27 cellular contexts compared by ENCODE assay signal in genomic region chr4:140697709-140698560, GRCh38. TPM values are rescaled to one million over a fixed set of nuclear protein-coding genes. Genes with fewer than 3 reads are reported as not detected.
A peak's percentile ranks its signal among the peaks of the same experiment; 100 is the strongest.
DNase-seq lines count a peak whose midpoint lies in the region; ATAC-seq and TF ChIP-seq lines count a peak whose summit lies in the region.
"Had no signal": no experiment of that assay in that cellular context is flagged by ENCODE, and none has a peak within 500 bp of the region (broad histone marks: within the 10 kb centered on the region; RNA-seq: fewer than 3 reads in every experiment).

No MANE protein-coding gene starts in this region.

- H2BK120ac ChIP-seq in mesendoderm (ENCODE audit: low read depth, low read length): no peak overlapping the region

- no peak overlapping the region for H2AFZ ChIP-seq in PC-3 (ENCODE audit: low read length)

- no peak overlapping the region for H3K23ac ChIP-seq in mesendoderm (ENCODE audit: low read length)

- peaks cover 33% of the 10 kb centered on the region for H3K36me3 Mint-ChIP-seq in MCF 10A (ENCODE audit: insufficient read depth, unreplicated experiment)
- H3K36me3 Mint-ChIP-seq: CD4-positive, alpha-beta memory T cell; naive thymus-derived CD8-positive, alpha-beta T cell had no signal

- H2BK5ac ChIP-seq in mesendoderm (ENCODE audit: low read length): no peak overlapping the region

- DNase-seq in breast epithelium (ENCODE audit: low spot score in 2 of 2) (no peak), MCF 10A (ENCODE audit: unreplicated experiment) (no peak), NOMO-1 (lab: John Stamatoyannopoulos, UW; ENCODE audit: unreplicated experiment in 2 of 2) (peak; percentile 36 to 46), mesendoderm (no peak), UCSD-AML1 (lab: John Stamatoyannopoulos, UW; ENCODE audit: unreplicated experiment) (no peak), PC-3 (no peak)
- DNase-seq in activated effector memory CD4-positive, alpha-beta T cell treated with anti-CD3 and anti-CD28 coated beads, Interleukin-2, amount 50 U/mL, for 16 hours: no peak
- no peak for DNase-seq in effector memory CD4-positive, alpha-beta T cell
- DNase-seq: ACHN; activated CD4-positive, alpha-beta T cell treated with anti-CD3 and anti-CD28 coated beads, Interleukin-2, amount 50 U/mL, for 4 hours; activated gamma-delta T cell; adrenal gland; CD4-positive, alpha-beta memory T cell; dermis blood vessel endothelial cell; DMS79 treated with DMSO at 0.1 percent for 48 hours; foreskin melanocyte; hippocampal formation; Kasumi-1; naive thymus-derived CD8-positive, alpha-beta T cell; NCI-H1436; NCI-H524 treated with DMSO at 0.1 percent for 48 hours; ovary; SJCRH30; stimulated activated CD4-positive, alpha-beta T cell treated with anti-CD3 and anti-CD28 coated beads, Interleukin-1b, Interleukin-23, amount 100 ng/mL, for 48 hours; stomach; WERI-Rb-1 had no signal

- no peak overlapping the region for H3K4ac ChIP-seq in mesendoderm (ENCODE audit: low read depth, low read length)

- no peak for ATAC-seq in PC-3
- ATAC-seq: naive thymus-derived CD8-positive, alpha-beta T cell; Panc1 had no signal

- H3K4me1 ChIP-seq in breast epithelium (peaks cover 0 to 13% of the 10 kb centered on the region in 2 donors), mesendoderm (ENCODE audit: control insufficient read depth, low read depth, low read length) (no peaks in the 10 kb centered on the region), PC-3 (ENCODE audit: insufficient read depth, low read length) (no peaks in the 10 kb centered on the region)
- no peaks in the 10 kb centered on the region for H3K4me1 ChIP-seq in effector memory CD4-positive, alpha-beta T cell (ENCODE audit: control insufficient read depth, insufficient read depth, low read length, poor library complexity, severe bottlenecking)
- H3K4me1 ChIP-seq: SJCRH30 had no signal

- H3K27me3 ChIP-seq in breast epithelium (no peaks in the 10 kb centered on the region), mesendoderm (ENCODE audit: insufficient read depth, low read length, poor library complexity) (no peaks in the 10 kb centered on the region), PC-3 (ENCODE audit: low read length) (no peaks in the 10 kb centered on the region)
- no peaks in the 10 kb centered on the region for H3K27me3 ChIP-seq in effector memory CD4-positive, alpha-beta T cell (replicated peaks; ENCODE audit: control insufficient read depth, insufficient read depth, low read length, poor library complexity, severe bottlenecking)
- H3K27me3 ChIP-seq: adrenal gland, ovary, SJCRH30, stomach had no signal

- no peaks in the 10 kb centered on the region for H4K20me1 ChIP-seq in PC-3 (ENCODE audit: low read length)

- WGBS in mesendoderm (ENCODE audit: extremely low coverage, insufficient coverage, low lambda C conversion rate): no CpG with 5 or more reads among the region's 16 CpGs

- H3K18ac ChIP-seq in mesendoderm (ENCODE audit: low read length): no peak overlapping the region

- H3K36me3 ChIP-seq in breast epithelium (no peaks in the 10 kb centered on the region), mesendoderm (ENCODE audit: control insufficient read depth, insufficient read depth, low read length) (no peaks in the 10 kb centered on the region), PC-3 (ENCODE audit: low read depth, low read length) (no peaks in the 10 kb centered on the region)
- no peaks in the 10 kb centered on the region for H3K36me3 ChIP-seq in effector memory CD4-positive, alpha-beta T cell (ENCODE audit: control insufficient read depth, insufficient read depth, low read length)
- H3K36me3 ChIP-seq: adrenal gland, ovary had no signal

- H3K4me3 Mint-ChIP-seq in MCF 10A (ENCODE audit: unreplicated experiment): no peak overlapping the region
- H3K4me3 Mint-ChIP-seq: CD4-positive, alpha-beta memory T cell; naive thymus-derived CD8-positive, alpha-beta T cell had no signal

- no peaks in the 10 kb centered on the region for H3K9me3 Mint-ChIP-seq in MCF 10A (ENCODE audit: unreplicated experiment)
- H3K9me3 Mint-ChIP-seq: naive thymus-derived CD8-positive, alpha-beta T cell had no signal

- peaks cover 9% of the 10 kb centered on the region for H3K4me1 Mint-ChIP-seq in MCF 10A (ENCODE audit: insufficient read depth, unreplicated experiment)
- H3K4me1 Mint-ChIP-seq: CD4-positive, alpha-beta memory T cell; naive thymus-derived CD8-positive, alpha-beta T cell had no signal

- intact Hi-C loops in breast epithelium (cut with DNase I; ENCODE audit: low total_unique reads): no loop called here
- intact Hi-C loops in MCF 10A (cut with micrococcal nuclease): no loop called here
- intact Hi-C loops in PC-3 (cut with micrococcal nuclease): no loop called here

- no peaks in the 10 kb centered on the region for H3K9me3 ChIP-seq in breast epithelium
- H3K9me3 ChIP-seq in PC-3 (ENCODE audit: low read length): no peaks in the 10 kb centered on the region
- no peaks in the 10 kb centered on the region for H3K9me3 ChIP-seq in effector memory CD4-positive, alpha-beta T cell (ENCODE audit: control insufficient read depth, low read length)
- H3K9me3 ChIP-seq: adrenal gland, ovary, SJCRH30, stomach had no signal

- H2BK15ac ChIP-seq in mesendoderm (replicated peaks; ENCODE audit: low read depth): no peak overlapping the region

- H3K27me3 Mint-ChIP-seq in MCF 10A (ENCODE audit: insufficient read depth, unreplicated experiment): no peaks in the 10 kb centered on the region

- no peak overlapping the region for H4K8ac ChIP-seq in mesendoderm (ENCODE audit: low read depth, low read length)

- POLR2A ChIA-PET in MCF 10A (lab: Yijun Ruan, JAX) (interaction anchor here (1.4 kb wide), 1 partner anchor 33 kb away, joined by 3 read pairs; no protein-coding TSS in a partner anchor), PC-3 (lab: Charles Lee; ENCODE audit: unreplicated experiment) (no interaction called here)

- H3F3A ChIP-seq in PC-3 (ENCODE audit: low read length, unreplicated experiment): no peaks in the 10 kb centered on the region

- H3K4me3 ChIP-seq in breast epithelium: peak overlapping the region in 1 of 3 donors; percentile 40
- H3K4me3 ChIP-seq in mesendoderm (ENCODE audit: low read length): no peak overlapping the region
- no peak overlapping the region for H3K4me3 ChIP-seq in PC-3 (ENCODE audit: low read length)
- no peak overlapping the region for H3K4me3 ChIP-seq in effector memory CD4-positive, alpha-beta T cell (ENCODE audit: insufficient read depth, low read depth, low read length, poor library complexity, severe bottlenecking)
- H3K4me3 ChIP-seq: adrenal gland, ovary, SJCRH30 had no signal

- TF ChIP-seq CTCF in breast epithelium (IDR thresholded peaks at IDR 0.05) (no peak), MCF 10A (IDR thresholded peaks at IDR 0.05; ENCODE audit: unreplicated experiment) (no peak), PC-3 (conservative IDR thresholded peaks at IDR 0.05; ENCODE audit: low read depth, low read length) (no peak)

- H3K4me2 ChIP-seq in mesendoderm (ENCODE audit: low read length): no peak overlapping the region
- H3K4me2 ChIP-seq in PC-3 (ENCODE audit: low read length): no peak overlapping the region

- no TSS peak for BruUV-seq in MCF 10A (replicated peaks; lab: Mats Ljungman, UMichigan)
- BruUV-seq in PC-3 (replicated peaks; lab: Mats Ljungman, UMichigan): no TSS peak

- no peak overlapping the region for H3K27ac Mint-ChIP-seq in MCF 10A (ENCODE audit: low read depth, unreplicated experiment)
- H3K27ac Mint-ChIP-seq: CD4-positive, alpha-beta memory T cell; naive thymus-derived CD8-positive, alpha-beta T cell had no signal

- CTCF ChIA-PET in MCF 10A (lab: Yijun Ruan, JAX) (interaction anchor here (0.6 kb wide), 1 partner anchor 449 kb away, joined by 3 read pairs; no protein-coding TSS in a partner anchor), PC-3 (lab: Charles Lee) (no interaction called here)

- no peak overlapping the region for H4K5ac ChIP-seq in mesendoderm (ENCODE audit: low read length)

- H3K79me1 ChIP-seq in mesendoderm (ENCODE audit: low read length): peaks cover 3% of the 10 kb centered on the region

- H3K79me2 ChIP-seq in mesendoderm (ENCODE audit: control insufficient read depth, insufficient read depth, low read length) (no peaks in the 10 kb centered on the region), PC-3 (ENCODE audit: low read length) (no peaks in the 10 kb centered on the region)

- peak overlapping the region; percentile 31 for H3K56ac ChIP-seq in mesendoderm (ENCODE audit: low read length)

- no peak for TF ChIP-seq POLR2A in breast epithelium (IDR thresholded peaks at IDR 0.05)

- H3K9ac ChIP-seq in mesendoderm (ENCODE audit: low read length) (no peak overlapping the region), PC-3 (ENCODE audit: low read length) (no peak overlapping the region)

- no peaks in the 10 kb centered on the region for H3K9me2 ChIP-seq in PC-3 (replicated peaks; ENCODE audit: low read length)

- no peak overlapping the region for H2AK5ac ChIP-seq in mesendoderm (ENCODE audit: low read length)

- peak overlapping the region; percentile 71 to 90 for H3K27ac ChIP-seq in breast epithelium
- no peak overlapping the region for H3K27ac ChIP-seq in mesendoderm (ENCODE audit: low read depth, low read length)
- no peak overlapping the region for H3K27ac ChIP-seq in PC-3 (ENCODE audit: low read length)
- no peak overlapping the region for H3K27ac ChIP-seq in effector memory CD4-positive, alpha-beta T cell (ENCODE audit: insufficient read depth, low read length, poor library complexity, severe bottlenecking)
- H3K27ac ChIP-seq: ovary, SJCRH30, WERI-Rb-1 had no signal

RNA-seq across cellular contexts. Expression of gene TBC1D9, which starts 58.2 kb away (rescaled TPM):
- total RNA-seq in breast epithelium (100 to 1,000 TPM in 2 of 3 donors, 10 to 100 TPM in 1; 28.3 to 195 (median 152) TPM), MCF 10A (2022) (17.4 and 23.2 TPM in 2 replicates), PC-3 (2014; rRNA removed) (11.2 and 12.7 TPM in 2 replicates)
- polyA plus RNA-seq in mesendoderm (2013, experiment 1 of 2): 9.4 TPM
- polyA plus RNA-seq in mesendoderm (2013, experiment 2 of 2): 8.4 TPM

Comparison
In these comparisons a context has a peak if more than half of its experiments do, and no peak if none do; other contexts are left out.
1. DNase-seq: peak in NOMO-1 (2 of 2); none in breast epithelium (0 of 2), MCF 10A (single experiment), mesendoderm (single experiment), UCSD-AML1 (single experiment), activated effector memory CD4-positive, alpha-beta T cell treated with anti-CD3 and anti-CD28 coated beads, Interleukin-2, amount 50 U/mL, for 16 hours (single experiment), PC-3 (single experiment) and effector memory CD4-positive, alpha-beta T cell (0 of 3).
2. H3K27ac ChIP-seq: peak in breast epithelium (2 of 2); none in mesendoderm (single experiment), PC-3 (single experiment) and effector memory CD4-positive, alpha-beta T cell (single experiment).